ENCODE assay signal across 24 cellular contexts in the genomic region with DNA sequence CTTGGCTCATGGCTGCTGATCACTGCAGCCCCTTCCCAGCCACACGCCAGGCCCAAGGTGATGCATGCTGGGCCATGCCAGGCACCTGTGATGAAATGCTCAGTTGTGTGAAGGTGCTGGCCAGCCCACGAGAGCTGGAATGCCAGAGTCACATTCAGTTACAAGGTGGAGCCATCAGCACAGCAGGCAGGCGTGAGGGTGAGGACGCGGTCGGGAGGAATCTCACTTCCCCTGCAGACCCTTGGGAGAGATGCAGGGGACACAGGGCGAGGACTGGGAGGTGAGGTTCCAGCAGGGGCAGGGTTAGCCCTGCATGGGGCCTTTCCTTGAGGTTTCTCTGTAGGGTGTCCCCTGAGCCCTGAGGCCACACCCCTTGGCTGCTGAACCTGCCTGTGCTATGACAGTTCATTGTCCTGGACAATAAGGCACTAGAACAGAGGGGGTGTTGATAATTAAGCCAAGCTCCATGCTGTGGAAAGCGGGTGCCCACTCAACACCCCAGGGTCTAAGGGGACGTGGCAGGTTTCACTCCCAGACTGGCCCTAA.
"Had no signal": no experiment of that assay in that cellular context is flagged by ENCODE, and none has a peak within 500 bp of the region (broad histone marks: within the 10 kb centered on the region; RNA-seq: fewer than 3 reads in every experiment).

No MANE protein-coding gene starts in this region.

- DNase-seq: activated CD4-positive, CD25-positive, alpha-beta regulatory T cell treated with anti-CD3 and anti-CD28 coated beads, Interleukin-2, amount 50 U/mL, for 72 hours; activated CD8-positive, alpha-beta memory T cell treated with anti-CD3 and anti-CD28 coated beads, Interleukin-2, amount 50 U/mL, for 4 hours; activated naive CD4-positive, alpha-beta T cell; activated T-cell treated with anti-CD3 and anti-CD28 coated beads, Interleukin-2, amount 50 U/mL, for 4 hours; adrenal gland; brain microvascular endothelial cell; central memory CD4-positive, alpha-beta T cell; erythroblast; foreskin keratinocyte; left ventricle myocardium inferior; nucleus accumbens; SK-N-SH; spleen; stimulated activated CD4-positive, alpha-beta T cell treated with anti-CD3 and anti-CD28 coated beads, Interleukin-4, amount 100 ng/mL, for 1 hour; stimulated activated naive CD4-positive, alpha-beta T cell treated with Interleukin-2 at 50 U/mL for 16 hours; substantia nigra had no signal

- H3K36me3 Mint-ChIP-seq: activated naive CD8-positive, alpha-beta T cell had no signal

- H3K27ac Mint-ChIP-seq: activated naive CD8-positive, alpha-beta T cell; activated T-helper 2 cell treated with anti-CD3 and anti-CD28 coated beads, Interferon-gamma antibody, Interleukin-2, Interleukin-4, amounts not matched to agents 10 μg/mL and 5 μg/mL and 100 μg/mL, durations not matched to agents 14 hours and 24 hours and 36 hours; nephron had no signal

- H3K4me3 Mint-ChIP-seq: activated naive CD8-positive, alpha-beta T cell; activated T-cell treated with anti-CD3 and anti-CD28 coated beads, Interleukin-2, amount 50 U/mL, for 4 hours; nephron had no signal

- H3K9ac ChIP-seq: SK-N-SH had no signal

- H3K27me3 ChIP-seq: adrenal gland, ascending aorta, brain microvascular endothelial cell, foreskin keratinocyte, vagina had no signal

- H3K36me3 ChIP-seq: adrenal gland, ascending aorta, brain microvascular endothelial cell, left ventricle myocardium inferior, spleen, tibial artery, vagina had no signal

- H3K4me3 ChIP-seq: adrenal gland, ascending aorta, left ventricle myocardium inferior, spleen, tibial artery, vagina had no signal

- H3K4me1 Mint-ChIP-seq: nephron had no signal

- H3K27ac ChIP-seq: adrenal gland, ascending aorta, brain microvascular endothelial cell, foreskin keratinocyte, left ventricle myocardium inferior, spleen, tibial artery, vagina, VCaP had no signal

- H3K4me1 ChIP-seq: adrenal gland, ascending aorta, foreskin keratinocyte, left ventricle myocardium inferior, spleen, tibial artery, vagina had no signal

- FAIRE-seq: colon had no signal

- H3K4me2 ChIP-seq: SK-N-SH had no signal

- H3K9me3 Mint-ChIP-seq: activated T-cell treated with anti-CD3 and anti-CD28 coated beads, Interleukin-2, amount 50 U/mL, for 4 hours; activated T-helper 2 cell treated with anti-CD3 and anti-CD28 coated beads, Interferon-gamma antibody, Interleukin-2, Interleukin-4, amounts not matched to agents 10 μg/mL and 5 μg/mL and 100 μg/mL, durations not matched to agents 14 hours and 24 hours and 36 hours; nephron had no signal

- H3K9me3 ChIP-seq: adrenal gland, ascending aorta, left ventricle myocardium inferior, SK-N-SH, spleen, tibial artery, vagina had no signal

- ATAC-seq: activated T-cell treated with anti-CD3 and anti-CD28 coated beads, Interleukin-2, amount 50 U/mL, for 4 hours; foreskin keratinocyte had no signal
